ENCODE assay signal across 11 cellular contexts in the genomic region with DNA sequence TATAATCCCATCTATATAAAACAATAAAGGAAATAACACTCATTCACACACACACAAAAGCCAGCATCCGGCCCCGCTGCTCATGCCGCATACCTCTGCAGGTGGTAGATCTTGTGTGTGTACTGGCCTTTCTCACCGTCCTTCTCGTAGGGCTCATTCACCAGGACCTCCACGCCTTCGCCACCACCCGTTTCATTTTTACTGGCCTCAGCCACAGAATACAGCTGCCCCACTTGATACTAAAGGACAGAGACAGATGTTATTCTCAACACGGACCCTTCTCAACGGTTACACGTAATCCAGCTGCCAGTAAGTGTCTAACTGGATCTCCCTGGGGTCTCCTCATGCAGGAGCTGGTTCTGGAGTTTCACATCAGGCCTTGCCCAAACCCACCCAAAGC.
"Had no signal": no experiment of that assay in that cellular context is flagged by ENCODE, and none has a peak within 500 bp of the region (broad histone marks: within the 10 kb centered on the region; RNA-seq: fewer than 3 reads in every experiment).

No MANE protein-coding gene starts in this region.

- H3K4me3 Mint-ChIP-seq: activated naive CD8-positive, alpha-beta T cell treated with anti-CD3 and anti-CD28 coated beads, Interleukin-2, amount 50 U/mL, for 24 hours; nephron progenitor cell had no signal

- ATAC-seq: activated naive CD8-positive, alpha-beta T cell treated with anti-CD3 and anti-CD28 coated beads, Interleukin-2, amount 50 U/mL, for 24 hours; foreskin keratinocyte; heart left ventricle had no signal

- H3K27ac ChIP-seq: ascending aorta, foreskin keratinocyte, left ventricle myocardium inferior, ovary had no signal

- H3K36me3 ChIP-seq: ovary had no signal

- H3K9me3 ChIP-seq: ascending aorta, heart left ventricle, left ventricle myocardium inferior, ovary had no signal

- H3K9me3 Mint-ChIP-seq: activated naive CD8-positive, alpha-beta T cell treated with anti-CD3 and anti-CD28 coated beads, Interleukin-2, amount 50 U/mL, for 24 hours; nephron progenitor cell had no signal

- H3K4me1 ChIP-seq: ascending aorta had no signal

- H3K4me3 ChIP-seq: ascending aorta, heart left ventricle, left ventricle myocardium inferior, ovary had no signal

- H3K27me3 Mint-ChIP-seq: activated naive CD8-positive, alpha-beta T cell treated with anti-CD3 and anti-CD28 coated beads, Interleukin-2, amount 50 U/mL, for 24 hours had no signal

- H3K27me3 ChIP-seq: ascending aorta, foreskin keratinocyte, heart left ventricle, ovary had no signal

- DNase-seq: activated CD4-positive, alpha-beta T cell treated with anti-CD3 and anti-CD28 coated beads, Interleukin-2, amount 50 U/mL, for 48 hours; activated CD4-positive, CD25-positive, alpha-beta regulatory T cell treated with anti-CD3 and anti-CD28 coated beads, Interleukin-2, amount 50 U/mL, for 72 hours; activated naive CD8-positive, alpha-beta T cell treated with anti-CD3 and anti-CD28 coated beads, Interleukin-2, amount 50 U/mL, for 24 hours; foreskin keratinocyte; left ventricle myocardium inferior; nephron progenitor cell; ovary; stimulated activated CD4-positive, alpha-beta T cell treated with anti-CD3 and anti-CD28 coated beads, Interleukin-4, amount 100 ng/mL, for 4 hours; SW 1271 had no signal

- H3K27ac Mint-ChIP-seq: activated naive CD8-positive, alpha-beta T cell treated with anti-CD3 and anti-CD28 coated beads, Interleukin-2, amount 50 U/mL, for 24 hours; nephron progenitor cell had no signal
